In the genomic region with DNA sequence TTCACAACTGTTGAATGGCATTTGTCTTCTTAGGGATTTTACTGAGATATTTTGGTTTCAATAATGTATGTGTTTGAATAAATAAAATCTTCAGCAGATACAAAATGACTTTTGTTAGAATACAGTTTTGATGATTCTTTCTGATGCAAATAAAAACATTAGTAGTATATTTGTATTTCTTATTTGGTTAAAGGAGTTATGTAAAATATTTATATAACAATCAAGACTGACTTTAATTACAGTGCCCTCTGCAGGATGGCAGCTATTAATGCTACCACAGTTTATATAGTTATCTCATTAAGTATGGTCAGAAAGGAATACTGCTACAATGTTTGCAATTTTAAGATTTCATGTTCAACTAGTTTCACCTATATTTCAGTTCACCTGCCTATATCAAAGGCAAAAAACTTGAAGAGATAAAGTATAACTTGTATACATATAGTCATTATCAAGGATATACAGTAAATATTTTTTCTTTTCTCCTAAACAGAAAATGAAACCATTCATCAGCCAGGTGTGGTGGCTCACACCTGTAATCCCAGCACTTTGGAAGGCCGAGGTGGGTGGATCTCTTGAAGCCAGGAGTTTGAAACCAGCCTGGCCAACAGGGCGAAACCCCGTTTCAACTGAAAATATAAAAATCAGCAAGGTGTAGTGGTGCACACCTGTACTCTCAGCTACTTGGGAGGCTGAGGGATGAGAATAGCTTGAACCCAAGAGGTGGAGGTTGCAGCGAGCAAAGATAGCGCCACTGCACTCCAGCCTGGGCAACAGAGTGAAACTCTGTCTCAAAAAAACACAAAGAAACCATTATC, we compare ENCODE assay signal across 8 cellular contexts. TPM values are rescaled to one million over a fixed set of nuclear protein-coding genes. Genes with fewer than 3 reads are reported as not detected.
A peak's percentile ranks its signal among the peaks of the same experiment; 100 is the strongest.
DNase-seq lines count a peak whose midpoint lies in the region; ATAC-seq and TF ChIP-seq lines count a peak whose summit lies in the region.

No MANE protein-coding gene starts in this region.

- CTCF ChIA-PET in activated CD8-positive, alpha-beta memory T cell treated with anti-CD3 and anti-CD28 coated beads, Interleukin-2, amount 10 ng/mL, durations not matched to agents 7 days and 5 days (lab: Charles Lee): interaction anchor here (1.3 kb wide), 1 partner anchor 18 kb away, joined by 3 read pairs; no protein-coding TSS in a partner anchor

- H3K27me3 Mint-ChIP-seq in activated CD8-positive, alpha-beta memory T cell treated with anti-CD3 and anti-CD28 coated beads, Interleukin-2, amount 10 ng/mL, durations not matched to agents 7 days and 5 days: no peaks in the 10 kb centered on the region

- WGBS in suprapubic skin: 90% methylated on average over 5 of the region's 5 CpGs

- no peaks in the 10 kb centered on the region for H3K9me3 Mint-ChIP-seq in activated CD8-positive, alpha-beta memory T cell treated with anti-CD3 and anti-CD28 coated beads, Interleukin-2, amount 10 ng/mL, durations not matched to agents 7 days and 5 days (ENCODE audit: low read depth)

- H3K4me1 ChIP-seq in cardiac muscle cell (ENCODE audit: low read depth): no peaks in the 10 kb centered on the region
- no peaks in the 10 kb centered on the region for H3K4me1 ChIP-seq in suprapubic skin

- TF ChIP-seq EP300 in suprapubic skin (IDR thresholded peaks at IDR 0.05): no peak

- H3K9me3 ChIP-seq in cardiac muscle cell (ENCODE audit: low read depth) (no peaks in the 10 kb centered on the region), suprapubic skin (no peaks in the 10 kb centered on the region)

- H3K4me1 Mint-ChIP-seq in activated CD8-positive, alpha-beta memory T cell treated with anti-CD3 and anti-CD28 coated beads, Interleukin-2, amount 10 ng/mL, durations not matched to agents 7 days and 5 days: no peaks in the 10 kb centered on the region

- H3K4me3 ChIP-seq in cardiac muscle cell: no peak overlapping the region
- no peak overlapping the region for H3K4me3 ChIP-seq in fibroblast of mammary gland (ENCODE audit: control insufficient read depth, low read depth, low read length)
- H3K4me3 ChIP-seq in suprapubic skin: no peak overlapping the region

- peak in 1 of 2 donors; percentile 45 for DNase-seq in cardiac muscle cell (ENCODE audit: low read depth in 1 of 2, low spot score in 1 of 2)
- DNase-seq in cardiac septum (ENCODE audit: low spot score): no peak
- DNase-seq in OCI-M1 (lab: John Stamatoyannopoulos, UW): peak; percentile 55
- peak; percentile 47 for DNase-seq in fibroblast of mammary gland (ENCODE audit: low read depth)
- DNase-seq in suprapubic skin (ENCODE audit: low spot score in 2 of 2): no peak
- DNase-seq in retina: no peak
- DNase-seq in activated CD8-positive, alpha-beta memory T cell treated with anti-CD3 and anti-CD28 coated beads, Interleukin-2, amount 10 ng/mL, durations not matched to agents 7 days and 5 days: no peak

- no peaks in the 10 kb centered on the region for H3K27me3 ChIP-seq in cardiac muscle cell
- no peaks in the 10 kb centered on the region for H3K27me3 ChIP-seq in suprapubic skin

- H3K36me3 Mint-ChIP-seq in activated CD8-positive, alpha-beta memory T cell treated with anti-CD3 and anti-CD28 coated beads, Interleukin-2, amount 10 ng/mL, durations not matched to agents 7 days and 5 days: peaks cover 26% of the 10 kb centered on the region

- no peak overlapping the region for H3K27ac ChIP-seq in cardiac muscle cell
- H3K27ac ChIP-seq in suprapubic skin: no peak overlapping the region

- TF ChIP-seq CTCF in cardiac muscle cell (IDR thresholded peaks at IDR 0.05; ENCODE audit: low read depth, low read length) (peak; percentile 48), fibroblast of mammary gland (conservative IDR thresholded peaks at IDR 0.05; ENCODE audit: control insufficient read depth, insufficient read depth, low read depth, low read length) (peak; percentile 51), suprapubic skin (IDR thresholded peaks at IDR 0.05) (peak; percentile 17 to 44)

- H3K36me3 ChIP-seq in cardiac muscle cell: peaks cover 54% of the 10 kb centered on the region
- H3K36me3 ChIP-seq in suprapubic skin: peaks cover 51% of the 10 kb centered on the region

- TF ChIP-seq POLR2A in suprapubic skin (IDR thresholded peaks at IDR 0.05): no peak

- no peak overlapping the region for H3K27ac Mint-ChIP-seq in activated CD8-positive, alpha-beta memory T cell treated with anti-CD3 and anti-CD28 coated beads, Interleukin-2, amount 10 ng/mL, durations not matched to agents 7 days and 5 days

- intact Hi-C loops in cardiac septum (cut with DNase I): no loop called here

- no peak overlapping the region for H3K4me3 Mint-ChIP-seq in activated CD8-positive, alpha-beta memory T cell treated with anti-CD3 and anti-CD28 coated beads, Interleukin-2, amount 10 ng/mL, durations not matched to agents 7 days and 5 days

- no peak for ATAC-seq in HG03280 (IDR thresholded peaks at IDR 0.05; ENCODE audit: unreplicated experiment)
- ATAC-seq in activated CD8-positive, alpha-beta memory T cell treated with anti-CD3 and anti-CD28 coated beads, Interleukin-2, amount 10 ng/mL, durations not matched to agents 7 days and 5 days: no peak

RNA-seq across cellular contexts. Expression of a gene that starts 19.8 kb away (rescaled TPM):
- total RNA-seq in cardiac muscle cell (47.6 and 48.0 TPM in 2 replicates), cardiac septum (60.9 TPM), suprapubic skin (100 to 1,000 TPM in 1 of 4 donors, 10 to 100 TPM in 3; 76.7 to 124 (median 94.5) TPM)
- 26.7 and 31.0 TPM in 2 replicates for polyA plus RNA-seq in cardiac muscle cell
- 10 to 100 TPM; 45.3 to 46.6 TPM for total RNA-seq in activated CD8-positive, alpha-beta memory T cell treated with anti-CD3 and anti-CD28 coated beads, Interleukin-2, amount 10 ng/mL, durations not matched to agents 7 days and 5 days

Comparison
In these comparisons a context has a peak if more than half of its experiments do, and no peak if none do; other contexts are left out.
1. DNase-seq: peak in OCI-M1 (single experiment) and fibroblast of mammary gland (single experiment); none in cardiac septum (single experiment), suprapubic skin (0 of 2), retina (single experiment) and activated CD8-positive, alpha-beta memory T cell treated with anti-CD3 and anti-CD28 coated beads, Interleukin-2, amount 10 ng/mL, durations not matched to agents 7 days and 5 days (single experiment).
2. Peak in every context shown above with its lines, with median percentiles within 50 percentile points of each other: CTCF ChIP-seq.